In genomic region chr11:27183672-27184457, GRCh38 we compare ENCODE assay signal across 8 cellular contexts.
DNase-seq lines count a peak whose midpoint lies in the region; ATAC-seq, FAIRE-seq and TF ChIP-seq lines count a peak whose summit lies in the region.

No MANE protein-coding gene starts in this region.

- no peak for TF ChIP-seq POLR2A in GM12878 (IDR thresholded peaks at IDR 0.05; ENCODE audit: low read depth, low read length)

- DNase-seq in GM03348 (ENCODE audit: low spot score) (peak; percentile 60), HTR-8/SVneo (ENCODE audit: insufficient read length, low spot score) (peak; percentile 28), GM12878 (ENCODE audit: low read depth, low spot score) (peak; percentile 12), inferior parietal cortex (ENCODE audit: extremely low spot score) (peak; percentile 83)
- DNase-seq in stimulated activated CD4-positive, alpha-beta T cell treated with anti-CD3 and anti-CD28 coated beads, Interleukin-2, amount 100 ng/mL, for 48 hours = peak; percentile 18 to 32

- FAIRE-seq in HTR-8/SVneo (lab: Jason Lieb, UNC) (no peak), GM12878 (lab: Jason Lieb, UNC) (peak; percentile 59)

- H4K20me1 ChIP-seq in OCI-LY3 (ENCODE audit: insufficient read depth, low read length) = no peaks in the 10 kb centered on the region
- H4K20me1 ChIP-seq in GM12878 (ENCODE audit: control insufficient read depth, insufficient read depth) = no peaks in the 10 kb centered on the region

- no peaks in the 10 kb centered on the region for H3K36me3 ChIP-seq in OCI-LY3 (replicated peaks; ENCODE audit: low read depth, low read length)
- no peaks in the 10 kb centered on the region for H3K36me3 ChIP-seq in GM12878 (ENCODE audit: control insufficient read depth in 2 of 2, insufficient read depth in 2 of 2, low read length in 1 of 2)

- H3K9ac ChIP-seq in OCI-LY3 (ENCODE audit: low read length) = no peak overlapping the region
- no peak overlapping the region for H3K9ac ChIP-seq in GM12878 (ENCODE audit: control insufficient read depth, insufficient read depth, low read length)

- H3K4me2 ChIP-seq in OCI-LY3 (ENCODE audit: low read length) = no peak overlapping the region
- no peak overlapping the region for H3K4me2 ChIP-seq in GM12878 (ENCODE audit: control insufficient read depth, insufficient read depth)

- intact Hi-C loops in GM12878 (cut with micrococcal nuclease; ENCODE audit: unreplicated experiment) = loop anchor here (1.0 to 10.0 kb wide), 3 partner anchors 51 to 302 kb away; no protein-coding TSS in a partner anchor

- CTCF ChIA-PET in GM12878 (lab: Yijun Ruan, JAX) = interaction anchor here (0.5 to 6.0 kb wide), 38 partner anchors 9 to 633 kb away, joined by 3 to 209 read pairs (median 4); no protein-coding TSS in a partner anchor

- no TSS peak for BruUV-seq in GM12878 (replicated peaks; lab: Mats Ljungman, UMichigan)

- TF ChIP-seq CTCF in 22Rv1 (IDR thresholded peaks at IDR 0.05) (peak; percentile 84), OCI-LY3 (IDR thresholded peaks at IDR 0.05; ENCODE audit: low read depth, low read length) (peak; percentile 83), GM12878 (IDR thresholded peaks at IDR 0.05 in 2 of 3, conservative IDR thresholded peaks at IDR 0.05 in 1 of 3; ENCODE audit: control insufficient read depth in 2 of 3, extremely low read depth in 1 of 3, insufficient read depth in 1 of 3, low read depth in 3 of 3, low read length in 3 of 3) (peak; percentile 57 to 76 (median 59))

- peak; percentile 91 for TF ChIP-seq RAD21 in GM12878 (IDR thresholded peaks at IDR 0.05; ENCODE audit: insufficient read depth, low read depth, low read length)

- SMC1A ChIA-PET in GM12878 (lab: Charles Lee; ENCODE audit: uncharacterized antibody, unreplicated experiment) = interaction anchor here (0.6 to 6.0 kb wide), 28 partner anchors 9 to 555 kb away, joined by 3 to 179 read pairs (median 3); no protein-coding TSS in a partner anchor

- H3K9me3 ChIP-seq in OCI-LY3 (ENCODE audit: insufficient read depth, low read length) (no peaks in the 10 kb centered on the region), GM12878 (replicated peaks; ENCODE audit: control insufficient read depth, insufficient read depth, low read length) (no peaks in the 10 kb centered on the region)

- H3K27ac ChIP-seq in 22Rv1 (no peak overlapping the region), OCI-LY3 (ENCODE audit: low read length) (no peak overlapping the region), GM12878 (ENCODE audit: control insufficient read depth, insufficient read depth) (no peak overlapping the region)

- H3K79me2 ChIP-seq in OCI-LY3 (ENCODE audit: low read length) (no peaks in the 10 kb centered on the region), GM12878 (ENCODE audit: control insufficient read depth, insufficient read depth, low read length) (no peaks in the 10 kb centered on the region)

- no peak for TF ChIP-seq EP300 in GM12878 (IDR thresholded peaks at IDR 0.05; ENCODE audit: borderline replicate concordance in 1 of 2, control insufficient read depth in 1 of 2, low read depth in 2 of 2, low read length in 2 of 2)

- H3K4me3 ChIP-seq in OCI-LY3 (ENCODE audit: low read length) = no peak overlapping the region
- H3K4me3 ChIP-seq in GM12878 = no peak overlapping the region

- ATAC-seq in GM12878 (peak; percentile 80), HG02970 (IDR thresholded peaks at IDR 0.05; ENCODE audit: low FRiP score, unreplicated experiment) (no peak)

- in situ Hi-C loops in GM12878 (cut with MboI) = loop anchor here (5.0 kb wide), 1 partner anchor 308 kb away; no protein-coding TSS in a partner anchor

- POLR2A ChIA-PET in GM12878 (lab: Charles Lee) = interaction anchor here (1.2 kb wide), 1 partner anchor 113 kb away, joined by 5 read pairs; no protein-coding TSS in a partner anchor

- H3K27me3 ChIP-seq in OCI-LY3 (ENCODE audit: low read depth, low read length) (no peaks in the 10 kb centered on the region), GM12878 (replicated peaks in 1 of 2; ENCODE audit: control insufficient read depth in 2 of 2, insufficient read depth in 2 of 2, low read length in 1 of 2) (no peaks in the 10 kb centered on the region)

- no peaks in the 10 kb centered on the region for H3K4me1 ChIP-seq in OCI-LY3 (ENCODE audit: low read length)
- no peaks in the 10 kb centered on the region for H3K4me1 ChIP-seq in GM12878 (ENCODE audit: control insufficient read depth, insufficient read depth, low read length)

- RAD21 ChIA-PET in GM12878 (lab: Charles Lee; ENCODE audit: unreplicated experiment) = interaction anchor here (0.6 to 5.9 kb wide), 20 partner anchors 8 to 515 kb away, joined by 3 to 165 read pairs (median 4); no protein-coding TSS in a partner anchor

- no peak overlapping the region for H2AFZ ChIP-seq in OCI-LY3 (ENCODE audit: low read depth, low read length)
- H2AFZ ChIP-seq in GM12878 (ENCODE audit: control insufficient read depth, low read depth, low read length) = no peak overlapping the region

- 13% methylated on average over 6 of the region's 6 CpGs for WGBS in GM12878 (ENCODE audit: insufficient coverage, insufficient replicate concordance, low lambda C conversion rate, missing lambda C conversion rate)

TF ChIP-seq in GM12878, 131 proteins besides CTCF, POLR2A, EP300 and RAD21:
- TF ChIP-seq, protein P1, sequence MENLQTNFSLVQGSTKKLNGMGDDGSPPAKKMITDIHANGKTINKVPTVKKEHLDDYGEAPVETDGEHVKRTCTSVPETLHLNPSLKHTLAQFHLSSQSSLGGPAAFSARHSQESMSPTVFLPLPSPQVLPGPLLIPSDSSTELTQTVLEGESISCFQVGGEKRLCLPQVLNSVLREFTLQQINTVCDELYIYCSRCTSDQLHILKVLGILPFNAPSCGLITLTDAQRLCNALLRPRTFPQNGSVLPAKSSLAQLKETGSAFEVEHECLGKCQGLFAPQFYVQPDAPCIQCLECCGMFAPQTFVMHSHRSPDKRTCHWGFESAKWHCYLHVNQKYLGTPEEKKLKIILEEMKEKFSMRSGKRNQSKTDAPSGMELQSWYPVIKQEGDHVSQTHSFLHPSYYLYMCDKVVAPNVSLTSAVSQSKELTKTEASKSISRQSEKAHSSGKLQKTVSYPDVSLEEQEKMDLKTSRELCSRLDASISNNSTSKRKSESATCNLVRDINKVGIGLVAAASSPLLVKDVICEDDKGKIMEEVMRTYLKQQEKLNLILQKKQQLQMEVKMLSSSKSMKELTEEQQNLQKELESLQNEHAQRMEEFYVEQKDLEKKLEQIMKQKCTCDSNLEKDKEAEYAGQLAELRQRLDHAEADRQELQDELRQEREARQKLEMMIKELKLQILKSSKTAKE (IDR thresholded peaks at IDR 0.05; ENCODE audit: low read depth, poor library complexity, severe bottlenecking) = peak; percentile 61
- TF ChIP-seq ZSCAN29 (IDR thresholded peaks at IDR 0.05) (peak; percentile 22; the same call in 1 of the 2 replicates), ZNF24 (IDR thresholded peaks at IDR 0.05) (0 out of 2 replicates have a peak, but pooled peaks have one; percentile 14), FOXM1 (IDR thresholded peaks at IDR 0.05; ENCODE audit: low read depth, low read length) (no peak), SMC3 (IDR thresholded peaks at IDR 0.05; ENCODE audit: borderline replicate concordance, low read length) (peak; percentile 93), KLF5 (IDR thresholded peaks at IDR 0.05; ENCODE audit: partially characterized antibody) (no peak), MEF2A (IDR thresholded peaks at IDR 0.05; ENCODE audit: insufficient read depth, low read depth, low read length) (0 out of 2 replicates have a peak, but pooled peaks have one; percentile 17), CEBPB (IDR thresholded peaks at IDR 0.05; ENCODE audit: borderline replicate concordance in 1 of 2, low read depth in 2 of 2, low read length in 2 of 2) (no peak), MLLT1 (IDR thresholded peaks at IDR 0.05) (peak; percentile 31; the same call in 1 of the 2 replicates), RBBP5 (conservative IDR thresholded peaks at IDR 0.05) (no peak), YY1 (IDR thresholded peaks at IDR 0.05; ENCODE audit: low read depth, low read length) (0 out of 2 replicates have a peak, but pooled peaks have one; percentile 43), EZH2 (IDR thresholded peaks at IDR 0.05; ENCODE audit: borderline replicate concordance, control insufficient read depth, low read depth, low read length) (no peak)
- TF ChIP-seq, protein P2, sequence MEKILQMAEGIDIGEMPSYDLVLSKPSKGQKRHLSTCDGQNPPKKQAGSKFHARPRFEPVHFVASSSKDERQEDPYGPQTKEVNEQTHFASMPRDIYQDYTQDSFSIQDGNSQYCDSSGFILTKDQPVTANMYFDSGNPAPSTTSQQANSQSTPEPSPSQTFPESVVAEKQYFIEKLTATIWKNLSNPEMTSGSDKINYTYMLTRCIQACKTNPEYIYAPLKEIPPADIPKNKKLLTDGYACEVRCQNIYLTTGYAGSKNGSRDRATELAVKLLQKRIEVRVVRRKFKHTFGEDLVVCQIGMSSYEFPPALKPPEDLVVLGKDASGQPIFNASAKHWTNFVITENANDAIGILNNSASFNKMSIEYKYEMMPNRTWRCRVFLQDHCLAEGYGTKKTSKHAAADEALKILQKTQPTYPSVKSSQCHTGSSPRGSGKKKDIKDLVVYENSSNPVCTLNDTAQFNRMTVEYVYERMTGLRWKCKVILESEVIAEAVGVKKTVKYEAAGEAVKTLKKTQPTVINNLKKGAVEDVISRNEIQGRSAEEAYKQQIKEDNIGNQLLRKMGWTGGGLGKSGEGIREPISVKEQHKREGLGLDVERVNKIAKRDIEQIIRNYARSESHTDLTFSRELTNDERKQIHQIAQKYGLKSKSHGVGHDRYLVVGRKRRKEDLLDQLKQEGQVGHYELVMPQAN (conservative IDR thresholded peaks at IDR 0.05) = no peak
TF ChIP-seq in GM12878: peak in this region for 7.

Comparison
In these comparisons a context has a peak if more than half of its experiments do, and no peak if none do; other contexts are left out.
1. DNase-seq: peak in every context shown above with its lines; median percentile 83 in inferior parietal cortex; 60 in GM03348; 28 in HTR-8/SVneo; 25 in stimulated activated CD4-positive, alpha-beta T cell treated with anti-CD3 and anti-CD28 coated beads, Interleukin-2, amount 100 ng/mL, for 48 hours; 12 in GM12878.